ENCODE assay signal across 24 cellular contexts in genomic region chr1:57886376-57886775, GRCh38.
"Had no signal": no experiment of that assay in that cellular context is flagged by ENCODE, and none has a peak within 500 bp of the region (broad histone marks: within the 10 kb centered on the region; RNA-seq: fewer than 3 reads in every experiment).

No MANE protein-coding gene starts in this region.

- H3K9me3 ChIP-seq: stomach, suprapubic skin, testis, thoracic aorta, thyroid gland, tibial artery, tibial nerve, transverse colon, upper lobe of left lung, upper lobe of right lung, uterus, vagina had no signal

- H3K27me3 ChIP-seq: stomach, suprapubic skin, testis, thyroid gland, tibial artery, tibial nerve, transverse colon, upper lobe of left lung, upper lobe of right lung, uterus, vagina had no signal

- H3K4me1 ChIP-seq: stomach, suprapubic skin, testis, thyroid gland, tibial artery, tibial nerve, transverse colon, upper lobe of left lung, upper lobe of right lung, uterus, vagina had no signal

- H3K4me3 ChIP-seq: stomach, suprapubic skin, testis, thoracic aorta, thyroid gland, tibial artery, tibial nerve, transverse colon, upper lobe of left lung, upper lobe of right lung, uterus, vagina had no signal

- DNase-seq: stimulated activated CD4-positive, alpha-beta T cell treated with anti-CD3 and anti-CD28 coated beads, Interleukin-2, amount 100 ng/mL, for 48 hours; stimulated activated CD4-positive, alpha-beta T cell treated with anti-CD3 and anti-CD28 coated beads, Interleukin-4, amount 100 ng/mL, for 1 hour; stimulated activated CD4-positive, alpha-beta T cell treated with anti-CD3 and anti-CD28 coated beads, Interleukin-4, amount 100 ng/mL, for 24 hours; stimulated activated CD4-positive, alpha-beta T cell treated with anti-CD3 and anti-CD28 coated beads, Interleukin-4, amount 100 ng/mL, for 4 hours; stimulated activated CD8-positive, alpha-beta memory T cell treated with anti-CD3 and anti-CD28 coated beads, Interleukin-4, amount 100 ng/mL, for 48 hours; stimulated activated naive B cell treated with anti-CD40 and anti-IgM and Interleukin-4, amounts not matched to agents 10 μg/mL and 1 μg/mL and 100 μg/mL, for 72 hours; stimulated activated naive CD4-positive, alpha-beta T cell; stimulated activated naive CD4-positive, alpha-beta T cell treated with Interleukin-2 at 50 U/mL for 16 hours; stimulated activated naive CD8-positive, alpha-beta T cell treated with anti-CD3 and anti-CD28 coated beads, Interleukin-15, amount 100 ng/mL, for 72 hours; stimulated activated naive CD8-positive, alpha-beta T cell treated with anti-CD3 and anti-CD28 coated beads, Interleukin-15, Interleukin-2, amounts not matched to agents 100 U/mL and 50 U/mL, for 24 hours; stomach; substantia nigra; testis; thyroid gland; tibial artery; transverse colon; trophoblast cell; upper lobe of left lung; upper lobe of right lung; uterus had no signal

- H3K36me3 ChIP-seq: stomach, suprapubic skin, thoracic aorta, thyroid gland, tibial artery, tibial nerve, transverse colon, upper lobe of left lung, upper lobe of right lung, uterus, vagina had no signal

- H3K27ac ChIP-seq: stomach, suprapubic skin, testis, thoracic aorta, thyroid gland, tibial artery, tibial nerve, transverse colon, upper lobe of left lung, upper lobe of right lung, uterus, vagina had no signal
